Comparison of ENCODE assay signal across 1 cellular context in the genomic region with DNA sequence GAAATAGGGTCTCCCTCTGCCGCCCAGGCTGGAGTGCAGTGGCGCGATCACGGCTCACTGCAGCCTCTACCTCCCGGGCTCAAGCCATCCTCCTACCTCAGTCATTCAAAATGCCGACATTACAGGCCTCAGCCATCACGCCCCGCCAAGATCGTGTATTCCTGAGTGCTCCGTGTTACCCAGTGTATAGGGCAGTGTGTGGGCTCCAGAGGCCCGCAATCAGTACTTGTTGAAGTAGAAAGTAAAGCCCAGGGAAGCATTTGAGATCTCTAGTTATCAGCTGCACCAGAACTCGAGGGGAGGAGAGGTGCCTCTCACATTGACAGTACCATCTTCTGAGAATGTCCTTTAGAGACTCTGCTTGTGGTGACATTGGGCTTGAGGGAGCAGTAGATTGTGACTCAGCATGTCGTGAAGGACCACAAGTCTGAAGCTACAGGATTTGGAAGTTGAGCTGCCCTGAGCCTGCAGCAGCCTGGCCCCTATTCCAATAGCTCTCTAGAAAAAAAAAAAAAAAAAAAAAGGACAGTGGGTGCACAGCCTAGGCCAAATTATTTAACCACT.
TF ChIP-seq lines count a peak whose summit lies in the region.

No MANE protein-coding gene starts in this region.

TF ChIP-seq in HepG2, 621 proteins besides CTCF, POLR2A, EP300 and RAD21 (continued from another document and continues in another):
- TF ChIP-seq IRF1 (CRISPR knock-in tag; IDR thresholded peaks at IDR 0.05; ENCODE audit: low read depth) (no peak), KLF9 (CRISPR knock-in tag; IDR thresholded peaks at IDR 0.05; ENCODE audit: low read depth) (peak; percentile 35; the same call in 1 of the 2 replicates), RFXAP (CRISPR knock-in tag; IDR thresholded peaks at IDR 0.05; ENCODE audit: borderline replicate concordance) (no peak), MLXIP (CRISPR knock-in tag; IDR thresholded peaks at IDR 0.05; ENCODE audit: borderline replicate concordance) (no peak), HOXA3 (CRISPR knock-in tag; IDR thresholded peaks at IDR 0.05) (no peak), MTA1 (CRISPR knock-in tag; IDR thresholded peaks at IDR 0.05; ENCODE audit: borderline replicate concordance) (no peak), ZBTB38 (CRISPR knock-in tag; IDR thresholded peaks at IDR 0.05) (no peak), ZFY (CRISPR knock-in tag; IDR thresholded peaks at IDR 0.05) (peak; percentile 48; the same call in 1 of the 2 replicates), TIGD3 (CRISPR knock-in tag; IDR thresholded peaks at IDR 0.05; ENCODE audit: borderline replicate concordance) (no peak), ZNF44 (CRISPR knock-in tag; IDR thresholded peaks at IDR 0.05) (no peak), FUBP1 (CRISPR knock-in tag; IDR thresholded peaks at IDR 0.05; ENCODE audit: borderline replicate concordance) (no peak), NFIB (CRISPR knock-in tag; IDR thresholded peaks at IDR 0.05; ENCODE audit: borderline replicate concordance) (no peak), NR2F1 (CRISPR knock-in tag; IDR thresholded peaks at IDR 0.05) (no peak), ONECUT2 (CRISPR knock-in tag; IDR thresholded peaks at IDR 0.05) (no peak), SETDB1 (CRISPR knock-in tag; IDR thresholded peaks at IDR 0.05; ENCODE audit: borderline replicate concordance) (no peak), MEIS1 (CRISPR knock-in tag; IDR thresholded peaks at IDR 0.05; ENCODE audit: borderline replicate concordance) (0 out of 2 replicates have a peak, but pooled peaks have one; percentile 37), HDAC2 (CRISPR knock-in tag; IDR thresholded peaks at IDR 0.05) (peak; percentile 56), ZNF331 (CRISPR knock-in tag; IDR thresholded peaks at IDR 0.05) (0 out of 2 replicates have a peak, but pooled peaks have one; percentile 11), PTBP1 (IDR thresholded peaks at IDR 0.05; ENCODE audit: low read depth, low read length, poor library complexity, severe bottlenecking) (no peak), HNF4G (IDR thresholded peaks at IDR 0.05; ENCODE audit: borderline replicate concordance, low read depth, low read length) (no peak), HNF4G (CRISPR knock-in tag; IDR thresholded peaks at IDR 0.05; ENCODE audit: borderline replicate concordance, low read depth) (no peak), MEF2D (CRISPR knock-in tag; IDR thresholded peaks at IDR 0.05) (no peak), ETV6 (CRISPR knock-in tag; conservative IDR thresholded peaks at IDR 0.05) (0 out of 2 replicates have a peak, but pooled peaks have one; percentile 24), ZNF773 (CRISPR knock-in tag; IDR thresholded peaks at IDR 0.05; ENCODE audit: borderline replicate concordance) (no peak), SOX5 (CRISPR knock-in tag; IDR thresholded peaks at IDR 0.05; ENCODE audit: borderline replicate concordance) (0 out of 2 replicates have a peak, but pooled peaks have one; percentile 14), ZNF446 (CRISPR knock-in tag; IDR thresholded peaks at IDR 0.05) (no peak), ZNF33A (CRISPR knock-in tag; IDR thresholded peaks at IDR 0.05; ENCODE audit: borderline replicate concordance) (no peak), IKZF1 (IDR thresholded peaks at IDR 0.05) (no peak), ZNF407 (CRISPR knock-in tag; IDR thresholded peaks at IDR 0.05; ENCODE audit: not compliant biosample characterization) (no peak), NR2F6 (IDR thresholded peaks at IDR 0.05) (no peak), NR2F6 (CRISPR knock-in tag; IDR thresholded peaks at IDR 0.05) (no peak), ZNF441 (CRISPR knock-in tag; IDR thresholded peaks at IDR 0.05; ENCODE audit: borderline replicate concordance) (no peak), ZBTB44 (CRISPR knock-in tag; IDR thresholded peaks at IDR 0.05) (no peak), SAP130 (CRISPR knock-in tag; IDR thresholded peaks at IDR 0.05; ENCODE audit: low read depth) (peak; percentile 49), NR2C2 (CRISPR knock-in tag; IDR thresholded peaks at IDR 0.05; ENCODE audit: borderline replicate concordance) (no peak), AGO2 (optimal IDR thresholded peaks at IDR 0.05; ENCODE audit: low read depth, low read length) (no peak), HOXA7 (CRISPR knock-in tag; IDR thresholded peaks at IDR 0.05) (no peak)
- TF ChIP-seq, protein P1, sequence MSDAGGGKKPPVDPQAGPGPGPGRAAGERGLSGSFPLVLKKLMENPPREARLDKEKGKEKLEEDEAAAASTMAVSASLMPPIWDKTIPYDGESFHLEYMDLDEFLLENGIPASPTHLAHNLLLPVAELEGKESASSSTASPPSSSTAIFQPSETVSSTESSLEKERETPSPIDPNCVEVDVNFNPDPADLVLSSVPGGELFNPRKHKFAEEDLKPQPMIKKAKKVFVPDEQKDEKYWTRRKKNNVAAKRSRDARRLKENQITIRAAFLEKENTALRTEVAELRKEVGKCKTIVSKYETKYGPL (CRISPR knock-in tag; IDR thresholded peaks at IDR 0.05) = no peak
- TF ChIP-seq, protein P2, sequence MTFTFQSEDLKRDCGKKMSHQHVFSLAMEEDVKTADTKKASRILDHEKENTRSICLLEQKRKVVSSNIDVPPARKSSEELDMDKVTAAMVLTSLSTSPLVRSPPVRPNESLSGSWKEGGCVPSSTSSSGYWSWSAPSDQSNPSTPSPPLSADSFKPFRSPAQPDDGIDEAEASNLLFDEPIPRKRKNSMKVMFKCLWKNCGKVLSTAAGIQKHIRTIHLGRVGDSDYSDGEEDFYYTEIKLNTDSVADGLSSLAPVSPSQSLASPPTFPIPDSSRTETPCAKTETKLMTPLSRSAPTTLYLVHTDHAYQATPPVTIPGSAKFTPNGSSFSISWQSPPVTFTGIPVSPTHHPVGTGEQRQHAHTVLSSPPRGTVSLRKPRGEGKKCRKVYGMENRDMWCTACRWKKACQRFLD (CRISPR knock-in tag; IDR thresholded peaks at IDR 0.05; ENCODE audit: borderline replicate concordance) = no peak
